14 cellular contexts compared by ENCODE assay signal in the genomic region with DNA sequence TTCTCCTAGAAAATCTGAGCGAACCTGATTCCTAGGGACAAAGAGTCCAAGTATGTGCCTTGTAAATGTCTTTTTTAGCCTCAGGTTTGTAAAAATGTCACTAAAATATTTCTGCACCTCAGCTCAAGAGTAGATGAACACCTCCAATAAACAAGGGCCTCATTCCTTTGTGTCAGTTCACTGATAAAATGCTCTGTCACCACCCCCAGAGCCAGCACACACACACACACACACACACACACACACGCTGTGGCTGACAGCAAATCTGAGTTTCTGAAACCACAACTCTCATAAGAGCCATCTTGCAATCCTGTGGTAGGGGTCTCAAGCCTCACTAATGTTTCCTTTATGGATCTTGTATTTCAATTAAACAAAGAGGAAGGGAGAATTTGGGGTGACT.
"Had no signal": no experiment of that assay in that cellular context is flagged by ENCODE, and none has a peak within 500 bp of the region (broad histone marks: within the 10 kb centered on the region; RNA-seq: fewer than 3 reads in every experiment).

No MANE protein-coding gene starts in this region.

- H3K4me1 ChIP-seq: gastrocnemius medialis, stomach had no signal

- H3K36me3 Mint-ChIP-seq: activated naive CD4-positive, alpha-beta T cell treated with anti-CD3 and anti-CD28 coated beads, Interleukin-2, amount 50 U/mL, for 24 hours; WTC11 had no signal

- H3K9me3 Mint-ChIP-seq: nephron; T-helper 1 cell treated with Interleukin-12 subunit alpha and Interleukin-12 subunit beta and Interleukin-4 antibody, amounts not matched to agents 30 μg/mL and 1 μg/mL, for 36 hours had no signal

- H3K4me1 Mint-ChIP-seq: activated naive CD4-positive, alpha-beta T cell treated with anti-CD3 and anti-CD28 coated beads, Interleukin-2, amount 50 U/mL, for 24 hours had no signal

- H3K4me3 ChIP-seq: gastrocnemius medialis, stomach, thoracic aorta had no signal

- H3K27me3 Mint-ChIP-seq: activated naive CD4-positive, alpha-beta T cell treated with anti-CD3 and anti-CD28 coated beads, Interleukin-2, amount 50 U/mL, for 24 hours had no signal

- H3K4me3 Mint-ChIP-seq: activated naive CD4-positive, alpha-beta T cell treated with anti-CD3 and anti-CD28 coated beads, Interleukin-2, amount 50 U/mL, for 24 hours; nephron; T-helper 1 cell treated with Interleukin-12 subunit alpha and Interleukin-12 subunit beta and Interleukin-4 antibody, amounts not matched to agents 30 μg/mL and 1 μg/mL, for 36 hours; WTC11 had no signal

- H3K9me3 ChIP-seq: gastrocnemius medialis, SK-N-SH, stomach, thoracic aorta had no signal

- H3K4me2 ChIP-seq: SK-N-SH had no signal

- H3K9ac ChIP-seq: SK-N-SH had no signal

- ATAC-seq: gastrocnemius medialis, WTC11 had no signal

- H3K27ac Mint-ChIP-seq: activated naive CD4-positive, alpha-beta T cell treated with anti-CD3 and anti-CD28 coated beads, Interleukin-2, amount 50 U/mL, for 24 hours; T-helper 1 cell treated with Interleukin-12 subunit alpha and Interleukin-12 subunit beta and Interleukin-4 antibody, amounts not matched to agents 30 μg/mL and 1 μg/mL, for 36 hours; WTC11 had no signal

- DNase-seq: activated effector memory CD4-positive, alpha-beta T cell treated with Interleukin-2 at 50 U/mL for 16 hours; activated T-cell treated with anti-CD3 and anti-CD28 coated beads, Interleukin-2, amount 50 U/mL, for 1 hour; amniotic stem cell; gastrocnemius medialis; hippocampal formation; mammary epithelial cell; SK-N-SH; small intestine; stomach had no signal

- H3K27ac ChIP-seq: gastrocnemius medialis, stomach, thoracic aorta had no signal

- H3K36me3 ChIP-seq: gastrocnemius medialis, stomach, thoracic aorta had no signal

- H3K27me3 ChIP-seq: gastrocnemius medialis, stomach had no signal
